8 cellular contexts compared by ENCODE assay signal in genomic region chr7:93016085-93016471, GRCh38.
DNase-seq lines count a peak whose midpoint lies in the region; ATAC-seq and TF ChIP-seq lines count a peak whose summit lies in the region.

No MANE protein-coding gene starts in this region.

- H3K23ac ChIP-seq in mesendoderm (ENCODE audit: low read length): no peak overlapping the region

- H3K27me3 ChIP-seq in ACC112 (ENCODE audit: insufficient read depth, low read length) (no peaks in the 10 kb centered on the region), WERI-Rb-1 (ENCODE audit: insufficient read depth, low read depth, severe bottlenecking) (no peaks in the 10 kb centered on the region), mesendoderm (ENCODE audit: insufficient read depth, low read length, poor library complexity) (no peaks in the 10 kb centered on the region)

- H2BK15ac ChIP-seq in mesendoderm (replicated peaks; ENCODE audit: low read depth): no peak overlapping the region

- ATAC-seq in HG03432 (IDR thresholded peaks at IDR 0.05; ENCODE audit: unreplicated experiment): peak; percentile 40

- H3K79me1 ChIP-seq in mesendoderm (ENCODE audit: low read length): no peaks in the 10 kb centered on the region

- H3K18ac ChIP-seq in mesendoderm (ENCODE audit: low read length): no peak overlapping the region

- H4K8ac ChIP-seq in mesendoderm (ENCODE audit: low read depth, low read length): no peak overlapping the region

- H3K79me2 ChIP-seq in ACC112 (ENCODE audit: control insufficient read depth, insufficient read depth, low read length, unreplicated experiment): no peaks in the 10 kb centered on the region
- H3K79me2 ChIP-seq in mesendoderm (ENCODE audit: control insufficient read depth, insufficient read depth, low read length): no peaks in the 10 kb centered on the region

- H3K36me3 ChIP-seq in ACC112 (ENCODE audit: insufficient read depth, low read length): no peaks in the 10 kb centered on the region
- no peaks in the 10 kb centered on the region for H3K36me3 ChIP-seq in WERI-Rb-1
- no peaks in the 10 kb centered on the region for H3K36me3 ChIP-seq in mesendoderm (ENCODE audit: control insufficient read depth, insufficient read depth, low read length)

- peaks cover 33% of the 10 kb centered on the region for H3K4me1 ChIP-seq in ACC112 (ENCODE audit: control insufficient read depth, insufficient read depth, low read length, unreplicated experiment)
- peaks cover 2% of the 10 kb centered on the region for H3K4me1 ChIP-seq in mesendoderm (ENCODE audit: control insufficient read depth, low read depth, low read length)

- H3K9ac ChIP-seq in mesendoderm (ENCODE audit: low read length): no peak overlapping the region

- WGBS in mesendoderm (ENCODE audit: extremely low coverage, insufficient coverage, low lambda C conversion rate): no CpG with 5 or more reads among the region's 4 CpGs

- no peak overlapping the region for H3K56ac ChIP-seq in mesendoderm (ENCODE audit: low read length)

- peak; percentile 36 for DNase-seq in WERI-Rb-1
- DNase-seq in mesendoderm: peak; percentile 11
- DNase-seq in NCI-H510A treated with DMSO at 0.1 percent for 48 hours (lab: John Stamatoyannopoulos, UW): no peak
- DNase-seq in SIG-M5 treated with dmso at 0.1 percent for 504 hours (lab: John Stamatoyannopoulos, UW; ENCODE audit: unreplicated experiment): no peak
- DNase-seq in anterior cingulate cortex (lab: John Stamatoyannopoulos, UW): no peak
- no peak for DNase-seq in medulla oblongata (ENCODE audit: extremely low spot score)

- H2AK5ac ChIP-seq in mesendoderm (ENCODE audit: low read length): no peak overlapping the region

- no peak for TF ChIP-seq CTCF in WERI-Rb-1 (IDR thresholded peaks at IDR 0.05; ENCODE audit: low read depth, low read length)

- H4K5ac ChIP-seq in mesendoderm (ENCODE audit: low read length): no peak overlapping the region

- H2AFZ ChIP-seq in ACC112 (ENCODE audit: low read length, unreplicated experiment): peak overlapping the region; percentile 36

- no peak overlapping the region for H3K4me3 ChIP-seq in ACC112 (ENCODE audit: low read depth, low read length)
- no peak overlapping the region for H3K4me3 ChIP-seq in WERI-Rb-1 (ENCODE audit: low read depth, low read length)
- H3K4me3 ChIP-seq in mesendoderm (ENCODE audit: low read length): no peak overlapping the region

- no peak overlapping the region for H3K4me2 ChIP-seq in mesendoderm (ENCODE audit: low read length)

- no peak overlapping the region for H3K27ac ChIP-seq in ACC112 (ENCODE audit: low read depth, low read length)
- H3K27ac ChIP-seq in WERI-Rb-1: peak overlapping the region; percentile 81
- H3K27ac ChIP-seq in mesendoderm (ENCODE audit: low read depth, low read length): no peak overlapping the region

- peaks cover 3% of the 10 kb centered on the region for H3K9me3 ChIP-seq in WERI-Rb-1 (ENCODE audit: severe bottlenecking)

- no peak overlapping the region for H3K4ac ChIP-seq in mesendoderm (ENCODE audit: low read depth, low read length)

- no peak overlapping the region for H2BK120ac ChIP-seq in mesendoderm (ENCODE audit: low read depth, low read length)

- H2BK5ac ChIP-seq in mesendoderm (ENCODE audit: low read length): no peak overlapping the region

Comparison
In these comparisons a context has a peak if more than half of its experiments do, and no peak if none do; other contexts are left out.
1. DNase-seq: peak in WERI-Rb-1 (single experiment) and mesendoderm (single experiment); none in NCI-H510A treated with DMSO at 0.1 percent for 48 hours (single experiment), SIG-M5 treated with dmso at 0.1 percent for 504 hours (single experiment), anterior cingulate cortex (0 of 58) and medulla oblongata (single experiment).